ENCODE assay signal across 2 cellular contexts in the genomic region with DNA sequence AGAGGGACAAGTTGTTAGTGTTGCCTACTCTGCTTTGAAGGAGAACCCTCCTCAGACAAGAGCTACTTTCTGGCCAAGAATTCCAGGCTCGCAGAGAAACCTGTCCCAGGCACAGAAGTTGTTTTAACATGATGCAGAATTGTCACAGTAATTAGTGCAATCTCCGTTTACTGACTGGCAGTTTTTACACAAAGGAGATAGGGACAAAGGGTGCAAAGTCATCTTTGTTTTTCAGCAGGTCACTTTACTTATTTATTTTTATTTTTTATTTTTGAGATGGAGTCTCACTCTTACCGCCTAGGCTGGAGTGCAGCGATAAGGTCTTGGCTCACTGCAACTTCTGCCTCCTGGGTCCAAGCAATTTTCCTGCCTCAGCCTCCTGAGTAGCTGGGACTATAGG.
TF ChIP-seq lines count a peak whose summit lies in the region.

No MANE protein-coding gene starts in this region.

TF ChIP-seq in A549, 52 proteins besides CTCF, POLR2A, EP300 and RAD21:
- TF ChIP-seq CEBPB (IDR thresholded peaks at IDR 0.05) (no peak), ESRRA (IDR thresholded peaks at IDR 0.05; ENCODE audit: borderline replicate concordance, low read length) (no peak), CBX8 (IDR thresholded peaks at IDR 0.05) (no peak), RCOR1 (IDR thresholded peaks at IDR 0.05; ENCODE audit: low read depth, low read length) (no peak), HOXB13 (CRISPR knock-in tag; IDR thresholded peaks at IDR 0.05; ENCODE audit: low read depth) (no peak), HDAC2 (IDR thresholded peaks at IDR 0.05) (no peak)
- TF ChIP-seq, protein P1, sequence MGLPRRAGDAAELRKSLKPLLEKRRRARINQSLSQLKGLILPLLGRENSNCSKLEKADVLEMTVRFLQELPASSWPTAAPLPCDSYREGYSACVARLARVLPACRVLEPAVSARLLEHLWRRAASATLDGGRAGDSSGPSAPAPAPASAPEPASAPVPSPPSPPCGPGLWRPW (IDR thresholded peaks at IDR 0.05) = no peak

TF ChIP-seq in IMR-90, 13 proteins besides CTCF, POLR2A, EP300 and RAD21:
- TF ChIP-seq RFX5 (IDR thresholded peaks at IDR 0.05; ENCODE audit: low read depth, low read length) = no peak
- no peak for TF ChIP-seq CEBPB (IDR thresholded peaks at IDR 0.05; ENCODE audit: low read depth, low read length)
- no peak for TF ChIP-seq MAZ (IDR thresholded peaks at IDR 0.05; ENCODE audit: borderline replicate concordance, low read depth, low read length)
- TF ChIP-seq MXI1 (IDR thresholded peaks at IDR 0.05; ENCODE audit: borderline replicate concordance, low read depth, low read length) = no peak
- TF ChIP-seq FOS (IDR thresholded peaks at IDR 0.05; ENCODE audit: low read depth, low read length) = no peak
